In the genomic region with DNA sequence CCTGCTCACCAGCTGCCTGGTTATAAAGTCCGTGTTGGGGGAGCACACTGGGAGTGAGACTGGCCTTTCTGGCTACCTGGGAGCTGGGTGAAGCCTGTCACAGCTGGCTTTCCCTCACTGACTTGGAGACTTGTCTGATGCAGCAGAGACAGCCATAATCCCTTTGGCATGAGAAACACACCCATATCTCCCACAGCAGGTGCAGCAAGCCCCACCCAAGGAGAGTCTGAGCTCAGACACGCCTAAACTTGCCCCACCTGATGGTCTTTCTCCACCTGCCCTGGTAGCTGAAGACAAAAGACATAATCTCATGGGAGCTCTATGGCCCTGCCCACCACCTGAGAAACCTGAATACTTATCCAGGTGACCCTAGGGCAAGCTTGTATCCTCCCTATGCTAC, we compare ENCODE assay signal across 1 cellular context.
TF ChIP-seq lines count a peak whose summit lies in the region.

No MANE protein-coding gene starts in this region.

TF ChIP-seq in H1, 55 proteins besides CTCF, POLR2A, EP300 and RAD21:
- TF ChIP-seq ATF3 (IDR thresholded peaks at IDR 0.05; ENCODE audit: insufficient read depth, low read depth, low read length) = no peak
- no peak for TF ChIP-seq HDAC2 (IDR thresholded peaks at IDR 0.05; ENCODE audit: borderline replicate concordance in 1 of 2, low read depth in 2 of 2, low read length in 2 of 2)
- TF ChIP-seq POLR2AphosphoS5 (IDR thresholded peaks at IDR 0.05; ENCODE audit: low read depth, low read length) = no peak
- no peak for TF ChIP-seq NRF1 (IDR thresholded peaks at IDR 0.05; ENCODE audit: low read depth, low read length)
